Comparison of ENCODE assay signal across 8 cellular contexts in genomic region chr21:31654821-31655220, GRCh38. TPM values are rescaled to one million over a fixed set of nuclear protein-coding genes. Genes with fewer than 3 reads are reported as not detected.
A peak's percentile ranks its signal among the peaks of the same experiment; 100 is the strongest.
DNase-seq lines count a peak whose midpoint lies in the region; ATAC-seq lines count a peak whose summit lies in the region.
"Not testable (repeated sequence)": the region's sequence is repeated elsewhere in the genome, so short reads cannot be mapped to it uniquely, and the experiment has no call there.

No MANE protein-coding gene starts in this region.

- not testable (repeated sequence) for H3K9ac ChIP-seq in BLaER1

- peaks cover 33% of the 10 kb centered on the region for H3K9me3 ChIP-seq in BLaER1
- not testable (repeated sequence) for H3K9me3 ChIP-seq in T-helper 17 cell (ENCODE audit: control insufficient read depth, low read length, poor library complexity, severe bottlenecking)

- CTCF ChIA-PET in activated CD8-positive, alpha-beta T cell treated with anti-CD3 and anti-CD28 coated beads, Interleukin-2, amount 10 ng/mL, durations not matched to agents 7 days and 5 days (lab: Charles Lee) = interaction anchor here (1.7 kb wide), 1 partner anchor 74 kb away, joined by 4 read pairs; no protein-coding TSS in a partner anchor
- CTCF ChIA-PET in activated naive CD4-positive, alpha-beta T cell treated with anti-CD3 and anti-CD28 coated beads for 36 hours (lab: Charles Lee) = interaction anchor here (0.6 to 1.1 kb wide), 2 partner anchors 227 to 470 kb away, joined by 3 read pairs; no protein-coding TSS in a partner anchor

- H4K20me1 ChIP-seq in BLaER1 = not testable (repeated sequence)

- intact Hi-C loops in activated naive CD4-positive, alpha-beta T cell treated with anti-CD3 and anti-CD28 coated beads for 36 hours (cut with micrococcal nuclease) = loop anchor here (10.0 kb wide), 1 partner anchor 220 kb away; the partner anchor contains the start of gene HUNK

- POLR2A ChIA-PET in activated CD8-positive, alpha-beta T cell treated with anti-CD3 and anti-CD28 coated beads, Interleukin-2, amount 10 ng/mL, durations not matched to agents 7 days and 5 days (lab: Charles Lee) = interaction anchor here (0.8 kb wide), 1 partner anchor 64 kb away, joined by 4 read pairs; no protein-coding TSS in a partner anchor

- not testable (repeated sequence) for H3K9me3 Mint-ChIP-seq in IgD-negative memory B cell; activated CD8-positive, alpha-beta T cell treated with anti-CD3 and anti-CD28 coated beads, Interleukin-2, amount 10 ng/mL, durations not matched to agents 7 days and 5 days (ENCODE audit: insufficient read depth); activated naive CD4-positive, alpha-beta T cell treated with anti-CD3 and anti-CD28 coated beads for 36 hours; central memory CD8-positive, alpha-beta T cell; naive B cell; stimulated activated naive B cell treated with anti-CD40 and anti-IgM and Interleukin-4, amounts not matched to agents 10 μg/mL and 1 μg/mL and 100 μg/mL, for 72 hours

- peak overlapping the region; percentile 78 to 89 (median 83) for H3K4me3 Mint-ChIP-seq in IgD-negative memory B cell
- peak overlapping the region; percentile 77 for H3K4me3 Mint-ChIP-seq in T-helper 17 cell
- peak overlapping the region; percentile 69 for H3K4me3 Mint-ChIP-seq in activated CD8-positive, alpha-beta T cell treated with anti-CD3 and anti-CD28 coated beads, Interleukin-2, amount 10 ng/mL, durations not matched to agents 7 days and 5 days
- peak overlapping the region; percentile 69 for H3K4me3 Mint-ChIP-seq in activated naive CD4-positive, alpha-beta T cell treated with anti-CD3 and anti-CD28 coated beads for 36 hours
- peak overlapping the region; percentile 76 for H3K4me3 Mint-ChIP-seq in central memory CD8-positive, alpha-beta T cell
- H3K4me3 Mint-ChIP-seq in naive B cell = peak overlapping the region; percentile 72 to 92 (median 86)
- peak overlapping the region; percentile 77 to 81 for H3K4me3 Mint-ChIP-seq in stimulated activated naive B cell treated with anti-CD40 and anti-IgM and Interleukin-4, amounts not matched to agents 10 μg/mL and 1 μg/mL and 100 μg/mL, for 72 hours

- H3K4me1 Mint-ChIP-seq in IgD-negative memory B cell (peaks cover 15 to 22% (median 21%) of the 10 kb centered on the region in 3 donors), T-helper 17 cell (peaks cover 27% of the 10 kb centered on the region), naive B cell (peaks cover 22 to 24% (median 24%) of the 10 kb centered on the region in 3 donors)
- peaks cover 32% of the 10 kb centered on the region for H3K4me1 Mint-ChIP-seq in activated CD8-positive, alpha-beta T cell treated with anti-CD3 and anti-CD28 coated beads, Interleukin-2, amount 10 ng/mL, durations not matched to agents 7 days and 5 days (ENCODE audit: low read depth)
- peaks cover 29% of the 10 kb centered on the region for H3K4me1 Mint-ChIP-seq in activated naive CD4-positive, alpha-beta T cell treated with anti-CD3 and anti-CD28 coated beads for 36 hours (ENCODE audit: low read depth)
- H3K4me1 Mint-ChIP-seq in central memory CD8-positive, alpha-beta T cell = peaks cover 36% of the 10 kb centered on the region
- H3K4me1 Mint-ChIP-seq in stimulated activated naive B cell treated with anti-CD40 and anti-IgM and Interleukin-4, amounts not matched to agents 10 μg/mL and 1 μg/mL and 100 μg/mL, for 72 hours = peaks cover 15 to 26% of the 10 kb centered on the region in 2 donors

- H3K36me3 ChIP-seq in BLaER1 = not testable (repeated sequence)

- H3K4me2 ChIP-seq in BLaER1 = peak overlapping the region; percentile 74

- not testable (repeated sequence) for H3K27ac ChIP-seq in BLaER1

- not testable (repeated sequence) for H3K27me3 ChIP-seq in BLaER1

- H3K4me3 ChIP-seq in BLaER1 = peak overlapping the region; percentile 43

- not testable (repeated sequence) for ATAC-seq in T-helper 17 cell; activated CD8-positive, alpha-beta T cell treated with anti-CD3 and anti-CD28 coated beads, Interleukin-2, amount 10 ng/mL, durations not matched to agents 7 days and 5 days; central memory CD8-positive, alpha-beta T cell (replicated peaks; ENCODE audit: extremely low read depth, poor library complexity, severe bottlenecking); naive B cell (ENCODE audit: low read depth in 2 of 2); stimulated activated naive B cell treated with anti-CD40 and anti-IgM and Interleukin-4, amounts not matched to agents 10 μg/mL and 1 μg/mL and 100 μg/mL, for 72 hours (replicated peaks)

- H3K4me1 ChIP-seq in BLaER1 = peaks cover 26% of the 10 kb centered on the region

- not testable (repeated sequence) for H3K27me3 Mint-ChIP-seq in IgD-negative memory B cell; T-helper 17 cell; activated CD8-positive, alpha-beta T cell treated with anti-CD3 and anti-CD28 coated beads, Interleukin-2, amount 10 ng/mL, durations not matched to agents 7 days and 5 days (ENCODE audit: low read depth); activated naive CD4-positive, alpha-beta T cell treated with anti-CD3 and anti-CD28 coated beads for 36 hours (ENCODE audit: low read depth); central memory CD8-positive, alpha-beta T cell; naive B cell; stimulated activated naive B cell treated with anti-CD40 and anti-IgM and Interleukin-4, amounts not matched to agents 10 μg/mL and 1 μg/mL and 100 μg/mL, for 72 hours

- H3K27ac Mint-ChIP-seq in IgD-negative memory B cell = peak overlapping the region in 2 of 3 donors; percentile 78 to 97
- peak overlapping the region; percentile 57 for H3K27ac Mint-ChIP-seq in T-helper 17 cell
- peak overlapping the region; percentile 87 for H3K27ac Mint-ChIP-seq in activated CD8-positive, alpha-beta T cell treated with anti-CD3 and anti-CD28 coated beads, Interleukin-2, amount 10 ng/mL, durations not matched to agents 7 days and 5 days
- peak overlapping the region; percentile 54 for H3K27ac Mint-ChIP-seq in activated naive CD4-positive, alpha-beta T cell treated with anti-CD3 and anti-CD28 coated beads for 36 hours
- H3K27ac Mint-ChIP-seq in central memory CD8-positive, alpha-beta T cell (ENCODE audit: low read depth) = peak overlapping the region; percentile 73
- peak overlapping the region in 4 of 6 donors; percentile 6 to 71 (median 40) for H3K27ac Mint-ChIP-seq in naive B cell
- peak overlapping the region; percentile 72 for H3K27ac Mint-ChIP-seq in stimulated activated naive B cell treated with anti-CD40 and anti-IgM and Interleukin-4, amounts not matched to agents 10 μg/mL and 1 μg/mL and 100 μg/mL, for 72 hours

- H3K36me3 Mint-ChIP-seq in IgD-negative memory B cell; T-helper 17 cell (ENCODE audit: low read depth); activated CD8-positive, alpha-beta T cell treated with anti-CD3 and anti-CD28 coated beads, Interleukin-2, amount 10 ng/mL, durations not matched to agents 7 days and 5 days (ENCODE audit: low read depth); activated naive CD4-positive, alpha-beta T cell treated with anti-CD3 and anti-CD28 coated beads for 36 hours (ENCODE audit: low read depth); central memory CD8-positive, alpha-beta T cell (ENCODE audit: insufficient read depth); naive B cell; stimulated activated naive B cell treated with anti-CD40 and anti-IgM and Interleukin-4, amounts not matched to agents 10 μg/mL and 1 μg/mL and 100 μg/mL, for 72 hours: not testable (repeated sequence)

- DNase-seq in T-helper 17 cell; central memory CD8-positive, alpha-beta T cell (ENCODE audit: low spot score in 2 of 2); naive B cell; stimulated activated naive B cell treated with anti-CD40 and anti-IgM and Interleukin-4, amounts not matched to agents 10 μg/mL and 1 μg/mL and 100 μg/mL, for 72 hours: not testable (repeated sequence)
- peak; percentile 36 for DNase-seq in activated CD8-positive, alpha-beta T cell treated with anti-CD3 and anti-CD28 coated beads, Interleukin-2, amount 10 ng/mL, durations not matched to agents 7 days and 5 days
- peak; percentile 32 for DNase-seq in activated naive CD4-positive, alpha-beta T cell treated with anti-CD3 and anti-CD28 coated beads for 36 hours

RNA-seq across cellular contexts. Expression of gene SOD1, which starts 4.7 kb away (rescaled TPM):
- polyA plus RNA-seq in IgD-negative memory B cell = 438 TPM
- total RNA-seq in T-helper 17 cell = 100 to 1,000 TPM; 124 to 143 TPM
- 100 to 1,000 TPM; 229 to 234 TPM for total RNA-seq in activated CD8-positive, alpha-beta T cell treated with anti-CD3 and anti-CD28 coated beads, Interleukin-2, amount 10 ng/mL, durations not matched to agents 7 days and 5 days
- 100 to 1,000 TPM; 281 to 297 TPM for total RNA-seq in activated naive CD4-positive, alpha-beta T cell treated with anti-CD3 and anti-CD28 coated beads for 36 hours
- 100 to 1,000 TPM; 305 to 529 (median 424) TPM for polyA plus RNA-seq in naive B cell (ENCODE audit: low read depth in 6 of 6)
